ENCODE assay signal across 14 cellular contexts in genomic region chr7:24926623-24927539, GRCh38. TPM values are rescaled to one million over a fixed set of nuclear protein-coding genes. Genes with fewer than 3 reads are reported as not detected.
DNase-seq lines count a peak whose midpoint lies in the region; TF ChIP-seq lines count a peak whose summit lies in the region.
"Had no signal": no experiment of that assay in that cellular context is flagged by ENCODE, and none has a peak within 500 bp of the region (broad histone marks: within the 10 kb centered on the region; RNA-seq: fewer than 3 reads in every experiment).

No MANE protein-coding gene starts in this region.

- H3K9me3 Mint-ChIP-seq in endodermal cell = no peaks in the 10 kb centered on the region
- H3K9me3 Mint-ChIP-seq: activated T-cell treated with anti-CD3 and anti-CD28 coated beads, Interleukin-2, amount 50 U/mL, for 4 hours had no signal

- peaks cover 23% of the 10 kb centered on the region for H4K20me1 ChIP-seq in smooth muscle cell (ENCODE audit: low read depth)

- H3K79me2 ChIP-seq in smooth muscle cell (ENCODE audit: low read depth) = no peaks in the 10 kb centered on the region

- DNase-seq in GM04503 (ENCODE audit: low read depth) = peak; percentile 91
- no peak for DNase-seq in SK-N-MC (ENCODE audit: low read depth, low spot score)
- DNase-seq in fibroblast of gingiva (ENCODE audit: low read depth) = peak; percentile 87
- DNase-seq in smooth muscle cell (lab: John Stamatoyannopoulos, UW; ENCODE audit: unreplicated experiment) = no peak
- DNase-seq in NCI-H1694 treated with DMSO at 0.1 percent for 48 hours (lab: John Stamatoyannopoulos, UW) = no peak
- no peak for DNase-seq in NK-92 treated with Interleukin-12 subunit alpha and Interleukin-12 subunit beta, amount 100 ng/mL, for 24 hours (lab: John Stamatoyannopoulos, UW)
- DNase-seq in endodermal cell = no peak
- DNase-seq: activated CD4-positive, alpha-beta T cell treated with anti-CD3 and anti-CD28 coated beads for 36 hours; activated T-cell treated with anti-CD3 and anti-CD28 coated beads, Interleukin-2, amount 50 U/mL, for 4 hours; Kasumi-1; NCI-H2081; small intestine had no signal

- H3K27ac ChIP-seq in SK-N-MC (peak overlapping the region; percentile 94), smooth muscle cell (ENCODE audit: low read depth) (peak overlapping the region; percentile 50), endodermal cell (ENCODE audit: low read depth, low read length) (no peak overlapping the region)

- H3K27ac Mint-ChIP-seq in endodermal cell = no peak overlapping the region
- H3K27ac Mint-ChIP-seq: activated CD4-positive, alpha-beta T cell treated with anti-CD3 and anti-CD28 coated beads for 36 hours had no signal

- H3K4me1 ChIP-seq in smooth muscle cell (ENCODE audit: low read depth) = peaks cover 8% of the 10 kb centered on the region
- no peaks in the 10 kb centered on the region for H3K4me1 ChIP-seq in endodermal cell (ENCODE audit: control insufficient read depth, insufficient read depth, low read length)

- no peaks in the 10 kb centered on the region for H3F3A ChIP-seq in smooth muscle cell (ENCODE audit: low read depth)

- H3K9ac ChIP-seq in SK-N-MC (ENCODE audit: insufficient read length) = peak overlapping the region; percentile 42
- H3K9ac ChIP-seq in smooth muscle cell (ENCODE audit: low read depth) = no peak overlapping the region
- no peak overlapping the region for H3K9ac ChIP-seq in endodermal cell (ENCODE audit: extremely low read depth, low read length, poor library complexity, severe bottlenecking)

- TF ChIP-seq CTCF in smooth muscle cell (IDR thresholded peaks at IDR 0.05; ENCODE audit: borderline replicate concordance, insufficient read depth, poor library complexity, severe bottlenecking) (no peak), endodermal cell (conservative IDR thresholded peaks at IDR 0.05) (no peak)

- H3K9me3 ChIP-seq in SK-N-MC (ENCODE audit: low read depth, low read length) = no peaks in the 10 kb centered on the region
- H3K9me3 ChIP-seq in smooth muscle cell (replicated peaks; ENCODE audit: low read depth) = no peaks in the 10 kb centered on the region
- H3K9me3 ChIP-seq in endodermal cell (ENCODE audit: control insufficient read depth, low read length) = no peaks in the 10 kb centered on the region
- H3K9me3 ChIP-seq: thoracic aorta had no signal

- H3K4me1 Mint-ChIP-seq in endodermal cell = peaks cover 4% of the 10 kb centered on the region

- H3K27me3 Mint-ChIP-seq in endodermal cell (ENCODE audit: insufficient read depth) = no peaks in the 10 kb centered on the region
- H3K27me3 Mint-ChIP-seq: activated CD4-positive, alpha-beta T cell treated with anti-CD3 and anti-CD28 coated beads for 36 hours had no signal

- H3K36me3 ChIP-seq in SK-N-MC (ENCODE audit: insufficient read depth, low read length) (no peaks in the 10 kb centered on the region), smooth muscle cell (ENCODE audit: low read depth) (no peaks in the 10 kb centered on the region), endodermal cell (ENCODE audit: control insufficient read depth, insufficient read depth, low read length) (no peaks in the 10 kb centered on the region)
- H3K36me3 ChIP-seq: thoracic aorta had no signal

- H3K4me3 ChIP-seq in SK-N-MC (peak overlapping the region; percentile 46), smooth muscle cell (no peak overlapping the region), endodermal cell (ENCODE audit: low read length) (no peak overlapping the region)
- H3K4me3 ChIP-seq: GM12878, thoracic aorta had no signal

- 56% methylated on average over 5 of the region's 5 CpGs for WGBS in smooth muscle cell (ENCODE audit: low lambda C conversion rate)
- 83 to 93% methylated on average over 4 to 5 of the region's 5 CpGs for WGBS in endodermal cell (ENCODE audit: insufficient coverage in 1 of 2, insufficient read length in 1 of 2), 2 experiments

- H3K36me3 Mint-ChIP-seq in endodermal cell (ENCODE audit: low read depth) = no peaks in the 10 kb centered on the region

- H3K4me2 ChIP-seq in smooth muscle cell = peak overlapping the region; percentile 51

- H3K4me3 Mint-ChIP-seq in endodermal cell = no peak overlapping the region
- H3K4me3 Mint-ChIP-seq: activated CD4-positive, alpha-beta T cell treated with anti-CD3 and anti-CD28 coated beads for 36 hours; activated T-cell treated with anti-CD3 and anti-CD28 coated beads, Interleukin-2, amount 50 U/mL, for 4 hours had no signal

- H3K27me3 ChIP-seq in smooth muscle cell (ENCODE audit: low read depth) = no peaks in the 10 kb centered on the region
- no peaks in the 10 kb centered on the region for H3K27me3 ChIP-seq in endodermal cell (ENCODE audit: control insufficient read depth, insufficient read depth, low read length, poor library complexity, severe bottlenecking)

- H2AFZ ChIP-seq in smooth muscle cell (ENCODE audit: low read depth) = no peak overlapping the region

RNA-seq across cellular contexts. Expression of gene OSBPL3, which starts 53.1 kb away (rescaled TPM):
- total RNA-seq in smooth muscle cell (11.9 and 16.3 TPM in 2 replicates), endodermal cell (10 to 100 TPM in 1 of 2 donors, 1 to 10 TPM in 1; 9.8 to 11.3 TPM)
- polyA plus RNA-seq in smooth muscle cell = 6.2 and 8.3 TPM in 2 replicates
- 6.3 TPM for polyA plus RNA-seq in endodermal cell (2013, experiment 1 of 2)
- polyA plus RNA-seq in endodermal cell (2013, experiment 2 of 2) = 5.8 TPM

Comparison
In these comparisons a context has a peak if more than half of its experiments do, and no peak if none do; other contexts are left out.
1. DNase-seq: peak in GM04503 (single experiment) and fibroblast of gingiva (single experiment); none in SK-N-MC (single experiment), smooth muscle cell (single experiment), NCI-H1694 treated with DMSO at 0.1 percent for 48 hours (single experiment), NK-92 treated with Interleukin-12 subunit alpha and Interleukin-12 subunit beta, amount 100 ng/mL, for 24 hours (single experiment) and endodermal cell (single experiment).